Comparison of ENCODE assay signal across 2 cellular contexts in genomic region chr7:137674064-137674463, GRCh38.
A peak's percentile ranks its signal among the peaks of the same experiment; 100 is the strongest.
TF ChIP-seq lines count a peak whose summit lies in the region.

No MANE protein-coding gene starts in this region.

TF ChIP-seq in HepG2, 621 proteins besides CTCF, POLR2A, EP300 and RAD21 (continued from another document and continues in another):
- no peak for TF ChIP-seq ZNF574 (CRISPR knock-in tag; IDR thresholded peaks at IDR 0.05)
- TF ChIP-seq, protein P1, sequence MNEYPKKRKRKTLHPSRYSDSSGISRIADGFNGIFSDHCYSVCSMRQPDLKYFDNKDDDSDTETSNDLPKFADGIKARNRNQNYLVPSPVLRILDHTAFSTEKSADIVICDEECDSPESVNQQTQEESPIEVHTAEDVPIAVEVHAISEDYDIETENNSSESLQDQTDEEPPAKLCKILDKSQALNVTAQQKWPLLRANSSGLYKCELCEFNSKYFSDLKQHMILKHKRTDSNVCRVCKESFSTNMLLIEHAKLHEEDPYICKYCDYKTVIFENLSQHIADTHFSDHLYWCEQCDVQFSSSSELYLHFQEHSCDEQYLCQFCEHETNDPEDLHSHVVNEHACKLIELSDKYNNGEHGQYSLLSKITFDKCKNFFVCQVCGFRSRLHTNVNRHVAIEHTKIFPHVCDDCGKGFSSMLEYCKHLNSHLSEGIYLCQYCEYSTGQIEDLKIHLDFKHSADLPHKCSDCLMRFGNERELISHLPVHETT (CRISPR knock-in tag; conservative IDR thresholded peaks at IDR 0.05) = no peak
- TF ChIP-seq ZNF124 (CRISPR knock-in tag; IDR thresholded peaks at IDR 0.05) = no peak
- no peak for TF ChIP-seq PRMT3 (CRISPR knock-in tag; IDR thresholded peaks at IDR 0.05; ENCODE audit: borderline replicate concordance, low read depth)
- TF ChIP-seq, protein P2, sequence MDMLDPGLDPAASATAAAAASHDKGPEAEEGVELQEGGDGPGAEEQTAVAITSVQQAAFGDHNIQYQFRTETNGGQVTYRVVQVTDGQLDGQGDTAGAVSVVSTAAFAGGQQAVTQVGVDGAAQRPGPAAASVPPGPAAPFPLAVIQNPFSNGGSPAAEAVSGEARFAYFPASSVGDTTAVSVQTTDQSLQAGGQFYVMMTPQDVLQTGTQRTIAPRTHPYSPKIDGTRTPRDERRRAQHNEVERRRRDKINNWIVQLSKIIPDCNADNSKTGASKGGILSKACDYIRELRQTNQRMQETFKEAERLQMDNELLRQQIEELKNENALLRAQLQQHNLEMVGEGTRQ (IDR thresholded peaks at IDR 0.05; ENCODE audit: low read depth, low read length) = peak; percentile 8; the same call in 1 of the 2 replicates
- TF ChIP-seq, protein P2 (CRISPR knock-in tag; IDR thresholded peaks at IDR 0.05; ENCODE audit: borderline replicate concordance) = no peak
- no peak for TF ChIP-seq FOSL2 (CRISPR knock-in tag; IDR thresholded peaks at IDR 0.05)
- TF ChIP-seq RAD51 (IDR thresholded peaks at IDR 0.05; ENCODE audit: borderline replicate concordance) = peak; percentile 34; the same call in 1 of the 2 replicates
- TF ChIP-seq PREB (CRISPR knock-in tag; IDR thresholded peaks at IDR 0.05) = no peak
- TF ChIP-seq, protein P3, sequence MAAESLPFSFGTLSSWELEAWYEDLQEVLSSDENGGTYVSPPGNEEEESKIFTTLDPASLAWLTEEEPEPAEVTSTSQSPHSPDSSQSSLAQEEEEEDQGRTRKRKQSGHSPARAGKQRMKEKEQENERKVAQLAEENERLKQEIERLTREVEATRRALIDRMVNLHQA (CRISPR knock-in tag; IDR thresholded peaks at IDR 0.05) = no peak

TF ChIP-seq in K562, 482 proteins besides CTCF, POLR2A, EP300 and RAD21 (continued from another document):
- no peak for TF ChIP-seq ZNF589 (CRISPR knock-in tag; IDR thresholded peaks at IDR 0.05; ENCODE audit: low read depth)
- TF ChIP-seq ZNF175 (CRISPR knock-in tag; IDR thresholded peaks at IDR 0.05; ENCODE audit: low read depth) = no peak
- TF ChIP-seq, protein P2 (CRISPR knock-in tag; IDR thresholded peaks at IDR 0.05) = peak; percentile 13; the same call in 1 of the 2 replicates
- no peak for TF ChIP-seq MBD1 (CRISPR knock-in tag; IDR thresholded peaks at IDR 0.05)
- TF ChIP-seq RAD51 (IDR thresholded peaks at IDR 0.05; ENCODE audit: borderline replicate concordance, low read depth) = peak; percentile 63
- TF ChIP-seq HDAC1 (IDR thresholded peaks at IDR 0.05) = no peak
- TF ChIP-seq TFE3 (CRISPR knock-in tag; IDR thresholded peaks at IDR 0.05) = peak; percentile 83
- TF ChIP-seq UBTF (IDR thresholded peaks at IDR 0.05; ENCODE audit: borderline replicate concordance in 1 of 2, low read depth in 2 of 2, low read length in 2 of 2) = no peak
TF ChIP-seq in K562: peak in this region for 3.
